33 cellular contexts compared by ENCODE assay signal in the genomic region with DNA sequence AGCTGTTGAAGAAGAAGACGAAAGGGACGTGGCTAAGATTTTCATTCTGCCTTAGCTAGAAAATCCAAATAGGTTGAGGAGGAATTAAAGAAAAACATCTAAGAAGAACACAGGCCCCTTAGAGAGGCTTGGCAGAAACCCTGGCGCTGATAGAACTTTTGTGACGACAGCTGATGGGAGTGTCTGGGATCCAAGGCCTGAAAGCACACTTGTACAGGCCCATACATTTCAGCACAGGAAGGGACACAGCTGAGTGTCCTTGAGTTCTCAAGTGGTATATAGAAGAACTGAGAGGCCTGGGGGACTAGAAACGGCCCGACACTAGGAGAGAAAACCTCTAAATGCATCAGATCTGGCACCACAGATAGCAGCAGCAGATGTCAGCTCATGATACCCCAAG. TPM values are rescaled to one million over a fixed set of nuclear protein-coding genes. Genes with fewer than 3 reads are reported as not detected.
"Had no signal": no experiment of that assay in that cellular context is flagged by ENCODE, and none has a peak within 500 bp of the region (broad histone marks: within the 10 kb centered on the region; RNA-seq: fewer than 3 reads in every experiment).

No MANE protein-coding gene starts in this region.

- H3K36me3 Mint-ChIP-seq: activated naive CD8-positive, alpha-beta T cell treated with anti-CD3 and anti-CD28 coated beads for 36 hours; naive B cell; stimulated activated memory B cell treated with anti-CD40 and anti-IgM and Interleukin-4, amounts not matched to agents 10 μg/mL and 1 μg/mL and 100 μg/mL, for 72 hours had no signal

- H3K4me3 ChIP-seq: colonic mucosa, dorsolateral prefrontal cortex had no signal

- H3K27me3 Mint-ChIP-seq: activated naive CD8-positive, alpha-beta T cell treated with anti-CD3 and anti-CD28 coated beads for 36 hours had no signal

- H3K4me1 Mint-ChIP-seq: activated naive CD8-positive, alpha-beta T cell treated with anti-CD3 and anti-CD28 coated beads for 36 hours had no signal

- DNase-seq: activated B cell treated with CpG ODN at 0.5 μM for 24 hours; activated CD4-positive, alpha-beta T cell treated with anti-CD3 and anti-CD28 coated beads for 36 hours; activated CD4-positive, alpha-beta T cell treated with anti-CD3 and anti-CD28 coated beads, Interleukin-2, amount 50 U/mL, for 4 hours; activated CD8-positive, alpha-beta memory T cell treated with anti-CD3 and anti-CD28 coated beads for 24 hours; activated CD8-positive, alpha-beta memory T cell treated with anti-CD3 and anti-CD28 coated beads, Interleukin-2, amount 50 U/mL, for 4 hours; activated naive CD4-positive, alpha-beta T cell; activated naive CD8-positive, alpha-beta T cell treated with anti-CD3 and anti-CD28 coated beads for 36 hours; activated T-cell treated with anti-CD3 and anti-CD28 coated beads, Interleukin-2, amount 50 U/mL, for 24 hours; colonic mucosa; dorsolateral prefrontal cortex; effector memory CD8-positive, alpha-beta T cell; foreskin melanocyte; hippocampal formation; kidney glomerular epithelial cell; naive B cell; posterior cingulate gyrus; small intestine; stimulated activated CD4-positive, alpha-beta T cell treated with anti-CD3 and anti-CD28 coated beads, Interleukin-2, amount 100 ng/mL, for 24 hours; T-helper 9 cell; trophoblast cell had no signal

- H3K9me3 ChIP-seq: colonic mucosa had no signal

- H3K27me3 ChIP-seq: colonic mucosa, dorsolateral prefrontal cortex had no signal

- H3K9me3 Mint-ChIP-seq: activated naive CD8-positive, alpha-beta T cell treated with anti-CD3 and anti-CD28 coated beads for 36 hours; activated T-cell treated with anti-CD3 and anti-CD28 coated beads, Interleukin-2, amount 50 U/mL, for 24 hours; activated T-helper 2 cell treated with anti-CD3 and anti-CD28 coated beads, Interferon-gamma antibody, Interleukin-2, Interleukin-4, amounts not matched to agents 10 μg/mL and 5 μg/mL and 100 μg/mL, durations not matched to agents 14 hours and 24 hours and 36 hours; effector memory CD8-positive, alpha-beta T cell; stimulated activated memory B cell treated with anti-CD40 and anti-IgM and Interleukin-4, amounts not matched to agents 10 μg/mL and 1 μg/mL and 100 μg/mL, for 72 hours had no signal

- H3K4me3 Mint-ChIP-seq: activated B cell treated with CpG ODN at 0.5 μM for 24 hours; activated CD4-positive, alpha-beta T cell treated with anti-CD3 and anti-CD28 coated beads for 36 hours; activated naive CD8-positive, alpha-beta T cell treated with anti-CD3 and anti-CD28 coated beads for 36 hours; activated T-cell treated with anti-CD3 and anti-CD28 coated beads, Interleukin-2, amount 50 U/mL, for 24 hours; effector memory CD8-positive, alpha-beta T cell; naive B cell; stimulated activated memory B cell treated with anti-CD40 and anti-IgM and Interleukin-4, amounts not matched to agents 10 μg/mL and 1 μg/mL and 100 μg/mL, for 72 hours had no signal

- H3K36me3 ChIP-seq: colonic mucosa had no signal

- ATAC-seq: activated CD4-positive, alpha-beta T cell treated with anti-CD3 and anti-CD28 coated beads for 36 hours; effector memory CD8-positive, alpha-beta T cell; esophagus mucosa; sciatic nerve; stimulated activated memory B cell treated with anti-CD40 and anti-IgM and Interleukin-4, amounts not matched to agents 10 μg/mL and 1 μg/mL and 100 μg/mL, for 72 hours had no signal

- H3K27ac ChIP-seq: colonic mucosa, dorsolateral prefrontal cortex had no signal

- H3K27ac Mint-ChIP-seq: activated B cell treated with CpG ODN at 0.5 μM for 24 hours; activated CD4-positive, alpha-beta T cell treated with anti-CD3 and anti-CD28 coated beads for 36 hours; activated naive CD8-positive, alpha-beta T cell treated with anti-CD3 and anti-CD28 coated beads for 36 hours; activated T-cell treated with anti-CD3 and anti-CD28 coated beads, Interleukin-2, amount 50 U/mL, for 24 hours; activated T-helper 2 cell treated with anti-CD3 and anti-CD28 coated beads, Interferon-gamma antibody, Interleukin-2, Interleukin-4, amounts not matched to agents 10 μg/mL and 5 μg/mL and 100 μg/mL, durations not matched to agents 14 hours and 24 hours and 36 hours; effector memory CD8-positive, alpha-beta T cell; naive B cell; stimulated activated memory B cell treated with anti-CD40 and anti-IgM and Interleukin-4, amounts not matched to agents 10 μg/mL and 1 μg/mL and 100 μg/mL, for 72 hours had no signal

RNA-seq across cellular contexts. Expression of a gene that starts 39.5 kb away (rescaled TPM):
- total RNA-seq: activated B cell treated with CpG ODN at 0.5 μM for 24 hours; activated CD4-positive, alpha-beta T cell treated with anti-CD3 and anti-CD28 coated beads for 36 hours; activated naive CD8-positive, alpha-beta T cell treated with anti-CD3 and anti-CD28 coated beads for 36 hours; activated T-helper 2 cell treated with anti-CD3 and anti-CD28 coated beads, Interferon-gamma antibody, Interleukin-2, Interleukin-4, amounts not matched to agents 10 μg/mL and 5 μg/mL and 100 μg/mL, durations not matched to agents 14 hours and 24 hours and 36 hours; astrocyte; colonic mucosa; endothelial cell of umbilical vein; esophagus mucosa; lower leg skin; mesenteric fat pad; mucosa of gallbladder; omental fat pad; sciatic nerve; T-helper 1 cell treated with Interleukin-12 subunit alpha and Interleukin-12 subunit beta and Interleukin-4 antibody, amounts not matched to agents 30 ng/mL and 1 ng/mL, for 36 hours; temporal lobe had no signal
- polyA plus RNA-seq: endothelial cell of umbilical vein, neural cell, small intestine had no signal
